In genomic region chr5:92760550-92760949, GRCh38 we compare ENCODE assay signal across 28 cellular contexts.
"Had no signal": no experiment of that assay in that cellular context is flagged by ENCODE, and none has a peak within 500 bp of the region (broad histone marks: within the 10 kb centered on the region; RNA-seq: fewer than 3 reads in every experiment).

No MANE protein-coding gene starts in this region.

- H3K4me3 ChIP-seq: colonic mucosa, esophagus squamous epithelium, gastrocnemius medialis, heart right ventricle, left lung, lower lobe of right lung had no signal

- H3K4me3 Mint-ChIP-seq: dendritic cell treated with granulocyte-macrophage colony-stimulating factor and Interleukin-4, amounts not matched to agents 40 ng/mL and 50 ng/mL, for 4 days; effector memory CD8-positive, alpha-beta T cell; endodermal cell; memory B cell; naive thymus-derived CD4-positive, alpha-beta T cell had no signal

- H3K27ac ChIP-seq: colonic mucosa, epithelial cell of prostate, esophagus squamous epithelium, gastrocnemius medialis, heart right ventricle, left lung, lower lobe of right lung had no signal

- H3K27me3 Mint-ChIP-seq: dendritic cell treated with granulocyte-macrophage colony-stimulating factor and Interleukin-4, amounts not matched to agents 40 ng/mL and 50 ng/mL, for 4 days; effector memory CD8-positive, alpha-beta T cell; memory B cell; naive thymus-derived CD4-positive, alpha-beta T cell had no signal

- H3K9me3 Mint-ChIP-seq: endodermal cell had no signal

- FAIRE-seq: endometrium, islet of Langerhans, keratinocyte had no signal

- H3K27me3 ChIP-seq: colonic mucosa, esophagus squamous epithelium, gastrocnemius medialis, heart right ventricle, left lung had no signal

- H3K4me1 ChIP-seq: colonic mucosa, esophagus squamous epithelium, gastrocnemius medialis, heart right ventricle, left lung, lower lobe of right lung had no signal

- H3K36me3 Mint-ChIP-seq: memory B cell; naive thymus-derived CD4-positive, alpha-beta T cell had no signal

- H3K27ac Mint-ChIP-seq: dendritic cell treated with granulocyte-macrophage colony-stimulating factor and Interleukin-4, amounts not matched to agents 40 ng/mL and 50 ng/mL, for 4 days; effector memory CD8-positive, alpha-beta T cell; endodermal cell; memory B cell; naive thymus-derived CD4-positive, alpha-beta T cell had no signal

- H3K9me3 ChIP-seq: colonic mucosa, esophagus squamous epithelium, gastrocnemius medialis, heart right ventricle, left lung, lower lobe of right lung had no signal

- H3K36me3 ChIP-seq: colonic mucosa, esophagus squamous epithelium, gastrocnemius medialis, heart right ventricle, left lung, lower lobe of right lung had no signal

- ATAC-seq: effector memory CD8-positive, alpha-beta T cell; esophagus mucosa; gastrocnemius medialis; heart right ventricle; left cardiac atrium; left lung; left ventricle myocardium superior; lower lobe of right lung; naive thymus-derived CD4-positive, alpha-beta T cell had no signal

- H3K4me1 Mint-ChIP-seq: memory B cell; naive thymus-derived CD4-positive, alpha-beta T cell had no signal

- DNase-seq: colonic mucosa; cortex of kidney; effector CD8-positive, alpha-beta T cell; effector memory CD8-positive, alpha-beta T cell; endodermal cell; erythroblast; esophagus squamous epithelium; foreskin fibroblast; foreskin melanocyte; gastrocnemius medialis; glutamatergic neuron; head of caudate nucleus; heart right ventricle; hippocampal formation; left cardiac atrium; left lung; left ventricle myocardium superior; lower lobe of right lung; mesendoderm; midbrain; naive thymus-derived CD4-positive, alpha-beta T cell had no signal
